9 cellular contexts compared by ENCODE assay signal in genomic region chr1:32627596-32628162, GRCh38. TPM values are rescaled to one million over a fixed set of nuclear protein-coding genes. Genes with fewer than 3 reads are reported as not detected.
DNase-seq lines count a peak whose midpoint lies in the region; ATAC-seq and TF ChIP-seq lines count a peak whose summit lies in the region.
"Had no signal": no experiment of that assay in that cellular context is flagged by ENCODE, and none has a peak within 500 bp of the region (broad histone marks: within the 10 kb centered on the region; RNA-seq: fewer than 3 reads in every experiment).

No MANE protein-coding gene starts in this region.

- POLR2A ChIA-PET in CD4-positive, alpha-beta memory T cell (lab: Charles Lee; ENCODE audit: partially characterized antibody) = interaction anchor here (1.2 kb wide), 1 partner anchor 23 kb away, joined by 3 read pairs; the partner anchor contains the start of gene RBBP4

- H3K4me1 ChIP-seq in CD4-positive, alpha-beta memory T cell (ENCODE audit: insufficient read depth, low read length) = peaks cover 18% of the 10 kb centered on the region

- no peaks in the 10 kb centered on the region for H3K9me3 Mint-ChIP-seq in CD4-positive, alpha-beta memory T cell
- peaks cover 9% of the 10 kb centered on the region for H3K9me3 Mint-ChIP-seq in activated naive CD8-positive, alpha-beta T cell (ENCODE audit: low read depth)

- no peak overlapping the region for H3K27ac ChIP-seq in CD4-positive, alpha-beta memory T cell (ENCODE audit: low read depth, low read length)

- DNase-seq in CD4-positive, alpha-beta memory T cell = peak in 2 of 5 donors; percentile 14 to 19
- DNase-seq in inferior parietal cortex (ENCODE audit: extremely low spot score) (no peak), COR-L47 (lab: John Stamatoyannopoulos, UW) (no peak), hippocampal formation (lab: John Stamatoyannopoulos, UW) (no peak)

- CTCF ChIA-PET in CD4-positive, alpha-beta memory T cell (lab: Charles Lee; ENCODE audit: partially characterized antibody) = no interaction called here

- peak; percentile 39 for TF ChIP-seq POLR2A in GM19099 (IDR thresholded peaks at IDR 0.05; ENCODE audit: extremely low read depth, insufficient read length, low read depth)

- peak overlapping the region; percentile 1 to 86 (median 79) for H3K27ac Mint-ChIP-seq in CD4-positive, alpha-beta memory T cell
- H3K27ac Mint-ChIP-seq in activated naive CD8-positive, alpha-beta T cell = peak overlapping the region; percentile 58

- H3K4me3 ChIP-seq in CD4-positive, alpha-beta memory T cell (ENCODE audit: low read length in 2 of 2) = no peak overlapping the region
- H3K4me3 ChIP-seq: lung had no signal

- H3K4me3 Mint-ChIP-seq in CD4-positive, alpha-beta memory T cell = peak overlapping the region in 7 of 8 donors; percentile 12 to 56 (median 41)
- H3K4me3 Mint-ChIP-seq in activated naive CD8-positive, alpha-beta T cell = no peak overlapping the region

- H3K36me3 ChIP-seq in CD4-positive, alpha-beta memory T cell (ENCODE audit: insufficient read depth, low read length) = peaks cover 5% of the 10 kb centered on the region

- peaks cover 27 to 46% of the 10 kb centered on the region in 2 donors for H3K36me3 Mint-ChIP-seq in CD4-positive, alpha-beta memory T cell
- H3K36me3 Mint-ChIP-seq in activated naive CD8-positive, alpha-beta T cell = peaks cover 21% of the 10 kb centered on the region

- H3K4me1 Mint-ChIP-seq in CD4-positive, alpha-beta memory T cell = peaks cover 15 to 30% (median 24%) of the 10 kb centered on the region in 4 donors
- H3K4me1 Mint-ChIP-seq in activated naive CD8-positive, alpha-beta T cell (ENCODE audit: low read depth) = peaks cover 27% of the 10 kb centered on the region

- no peaks in the 10 kb centered on the region for H3K9me3 ChIP-seq in CD4-positive, alpha-beta memory T cell (ENCODE audit: control insufficient read depth in 1 of 2, low read length in 2 of 2)

- intact Hi-C loops in CD4-positive, alpha-beta memory T cell (cut with micrococcal nuclease) = no loop called here

- H3K27me3 ChIP-seq in CD4-positive, alpha-beta memory T cell (ENCODE audit: insufficient read depth, low read length) = no peaks in the 10 kb centered on the region

- H3K27me3 Mint-ChIP-seq in CD4-positive, alpha-beta memory T cell = no peaks in the 10 kb centered on the region
- no peaks in the 10 kb centered on the region for H3K27me3 Mint-ChIP-seq in activated naive CD8-positive, alpha-beta T cell

- ATAC-seq in HG03095 (IDR thresholded peaks at IDR 0.05; ENCODE audit: unreplicated experiment) (peak; percentile 52), GM21360 (IDR thresholded peaks at IDR 0.05; ENCODE audit: unreplicated experiment) (no peak)

RNA-seq across cellular contexts. Expression of gene ZBTB8OS, which starts 22.7 kb away (rescaled TPM):
- total RNA-seq in CD4-positive, alpha-beta memory T cell = 10 to 100 TPM; 54.0 to 56.4 TPM
- 10 to 100 TPM; 69.9 to 94.4 TPM for polyA plus RNA-seq in CD4-positive, alpha-beta memory T cell

RNA-seq across cellular contexts. Expression of gene RBBP4, which starts 23.3 kb away (rescaled TPM):
- 100 to 1,000 TPM; 185 to 186 TPM for total RNA-seq in CD4-positive, alpha-beta memory T cell
- 100 to 1,000 TPM; 246 to 374 TPM for polyA plus RNA-seq in CD4-positive, alpha-beta memory T cell
